Comparison of ENCODE assay signal across 29 cellular contexts in genomic region chrX:115936008-115936407, GRCh38.
"Had no signal": no experiment of that assay in that cellular context is flagged by ENCODE, and none has a peak within 500 bp of the region (broad histone marks: within the 10 kb centered on the region; RNA-seq: fewer than 3 reads in every experiment).

No MANE protein-coding gene starts in this region.

- H3K36me3 ChIP-seq: suprapubic skin, thoracic aorta, thyroid gland, tibial artery, transverse colon, upper lobe of left lung, upper lobe of right lung, uterus, vagina had no signal

- H3K4me1 ChIP-seq: suprapubic skin, testis, tibial nerve, upper lobe of right lung, uterus, vagina had no signal

- H3K27ac ChIP-seq: stomach, suprapubic skin, testis, thoracic aorta, thyroid gland, tibial artery, tibial nerve, transverse colon, upper lobe of left lung, upper lobe of right lung, uterus, vagina had no signal

- H3K4me3 Mint-ChIP-seq: stimulated activated effector memory CD8-positive, alpha-beta T cell treated with anti-CD3 and anti-CD28 coated beads, Interleukin-12 subunit alpha, Interleukin-12 subunit beta, amount 100 ng/mL, for 72 hours; stimulated activated memory B cell treated with anti-CD40 and anti-IgM and Interleukin-4, amounts not matched to agents 10 μg/mL and 1 μg/mL and 100 μg/mL, for 72 hours; stimulated activated naive B cell treated with anti-CD40 and anti-IgM and Interleukin-4, amounts not matched to agents 10 μg/mL and 1 μg/mL and 100 μg/mL, for 72 hours; stimulated activated naive CD8-positive, alpha-beta T cell treated with anti-CD3 and anti-CD28 coated beads, Interleukin-15, amount 100 ng/mL, for 72 hours; stimulated activated naive CD8-positive, alpha-beta T cell treated with anti-CD3 and anti-CD28 coated beads, Interleukin-15, Interleukin-2, amounts not matched to agents 100 ng/mL and 50 ng/mL, for 24 hours; type B pancreatic cell had no signal

- DNase-seq: stimulated activated CD4-positive, alpha-beta T cell treated with anti-CD3 and anti-CD28 coated beads, Interleukin-2, amount 100 ng/mL, for 48 hours; stimulated activated CD4-positive, alpha-beta T cell treated with anti-CD3 and anti-CD28 coated beads, Interleukin-4, amount 100 ng/mL, for 1 hour; stimulated activated CD4-positive, alpha-beta T cell treated with anti-CD3 and anti-CD28 coated beads, Interleukin-4, amount 100 ng/mL, for 24 hours; stimulated activated CD4-positive, alpha-beta T cell treated with anti-CD3 and anti-CD28 coated beads, Interleukin-4, amount 100 ng/mL, for 4 hours; stimulated activated CD8-positive, alpha-beta memory T cell treated with anti-CD3 and anti-CD28 coated beads, Interleukin-4, amount 100 ng/mL, for 48 hours; stimulated activated naive B cell treated with anti-CD40 and anti-IgM and Interleukin-4, amounts not matched to agents 10 μg/mL and 1 μg/mL and 100 μg/mL, for 72 hours; stimulated activated naive CD4-positive, alpha-beta T cell; stimulated activated naive CD4-positive, alpha-beta T cell treated with Interleukin-2 at 50 U/mL for 16 hours; stimulated activated naive CD8-positive, alpha-beta T cell treated with anti-CD3 and anti-CD28 coated beads, Interleukin-15, amount 100 ng/mL, for 72 hours; stimulated activated naive CD8-positive, alpha-beta T cell treated with anti-CD3 and anti-CD28 coated beads, Interleukin-15, Interleukin-2, amounts not matched to agents 100 U/mL and 50 U/mL, for 24 hours; stomach; substantia nigra; testis; thyroid gland; tibial artery; transverse colon; trophoblast cell; upper lobe of left lung; upper lobe of right lung; uterus had no signal

- ATAC-seq: stimulated activated effector memory CD8-positive, alpha-beta T cell treated with anti-CD3 and anti-CD28 coated beads, Interleukin-12 subunit alpha, Interleukin-12 subunit beta, amount 100 ng/mL, for 72 hours; stimulated activated memory B cell treated with anti-CD40 and anti-IgM and Interleukin-4, amounts not matched to agents 10 μg/mL and 1 μg/mL and 100 μg/mL, for 72 hours; stimulated activated naive B cell treated with anti-CD40 and anti-IgM and Interleukin-4, amounts not matched to agents 10 μg/mL and 1 μg/mL and 100 μg/mL, for 72 hours; stimulated activated naive CD8-positive, alpha-beta T cell treated with anti-CD3 and anti-CD28 coated beads, Interleukin-15, amount 100 ng/mL, for 72 hours; stimulated activated naive CD8-positive, alpha-beta T cell treated with anti-CD3 and anti-CD28 coated beads, Interleukin-15, Interleukin-2, amounts not matched to agents 100 U/mL and 50 U/mL, for 24 hours; upper lobe of right lung had no signal

- FAIRE-seq: urothelium cell line had no signal

- H3K27ac Mint-ChIP-seq: stimulated activated effector memory CD8-positive, alpha-beta T cell treated with anti-CD3 and anti-CD28 coated beads, Interleukin-12 subunit alpha, Interleukin-12 subunit beta, amount 100 ng/mL, for 72 hours; stimulated activated memory B cell treated with anti-CD40 and anti-IgM and Interleukin-4, amounts not matched to agents 10 μg/mL and 1 μg/mL and 100 μg/mL, for 72 hours; stimulated activated naive B cell treated with anti-CD40 and anti-IgM and Interleukin-4, amounts not matched to agents 10 μg/mL and 1 μg/mL and 100 μg/mL, for 72 hours; stimulated activated naive CD8-positive, alpha-beta T cell treated with anti-CD3 and anti-CD28 coated beads, Interleukin-15, amount 100 ng/mL, for 72 hours; stimulated activated naive CD8-positive, alpha-beta T cell treated with anti-CD3 and anti-CD28 coated beads, Interleukin-15, Interleukin-2, amounts not matched to agents 100 ng/mL and 50 ng/mL, for 24 hours; type B pancreatic cell had no signal

- H3K27me3 ChIP-seq: suprapubic skin, testis, thyroid gland, tibial artery, transverse colon, upper lobe of left lung, upper lobe of right lung, uterus, vagina had no signal

- H3K4me3 ChIP-seq: stomach, suprapubic skin, testis, thoracic aorta, thyroid gland, tibial artery, tibial nerve, transverse colon, upper lobe of left lung, upper lobe of right lung, uterus, vagina had no signal

- H3K36me3 Mint-ChIP-seq: stimulated activated effector memory CD8-positive, alpha-beta T cell treated with anti-CD3 and anti-CD28 coated beads, Interleukin-12 subunit alpha, Interleukin-12 subunit beta, amount 100 ng/mL, for 72 hours; stimulated activated memory B cell treated with anti-CD40 and anti-IgM and Interleukin-4, amounts not matched to agents 10 μg/mL and 1 μg/mL and 100 μg/mL, for 72 hours; stimulated activated naive B cell treated with anti-CD40 and anti-IgM and Interleukin-4, amounts not matched to agents 10 μg/mL and 1 μg/mL and 100 μg/mL, for 72 hours had no signal

- H3K9me3 ChIP-seq: suprapubic skin, testis, thoracic aorta, thyroid gland, tibial nerve, transverse colon, upper lobe of right lung, uterus, vagina had no signal

- H3K4me1 Mint-ChIP-seq: stimulated activated effector memory CD8-positive, alpha-beta T cell treated with anti-CD3 and anti-CD28 coated beads, Interleukin-12 subunit alpha, Interleukin-12 subunit beta, amount 100 ng/mL, for 72 hours; stimulated activated naive CD8-positive, alpha-beta T cell treated with anti-CD3 and anti-CD28 coated beads, Interleukin-15, amount 100 ng/mL, for 72 hours had no signal

- H3K27me3 Mint-ChIP-seq: stimulated activated memory B cell treated with anti-CD40 and anti-IgM and Interleukin-4, amounts not matched to agents 10 μg/mL and 1 μg/mL and 100 μg/mL, for 72 hours; stimulated activated naive CD8-positive, alpha-beta T cell treated with anti-CD3 and anti-CD28 coated beads, Interleukin-15, amount 100 ng/mL, for 72 hours; stimulated activated naive CD8-positive, alpha-beta T cell treated with anti-CD3 and anti-CD28 coated beads, Interleukin-15, Interleukin-2, amounts not matched to agents 100 ng/mL and 50 ng/mL, for 24 hours; type B pancreatic cell had no signal

- H3K9me3 Mint-ChIP-seq: stimulated activated naive CD8-positive, alpha-beta T cell treated with anti-CD3 and anti-CD28 coated beads, Interleukin-15, amount 100 ng/mL, for 72 hours had no signal
